13 cellular contexts compared by ENCODE assay signal in the genomic region with DNA sequence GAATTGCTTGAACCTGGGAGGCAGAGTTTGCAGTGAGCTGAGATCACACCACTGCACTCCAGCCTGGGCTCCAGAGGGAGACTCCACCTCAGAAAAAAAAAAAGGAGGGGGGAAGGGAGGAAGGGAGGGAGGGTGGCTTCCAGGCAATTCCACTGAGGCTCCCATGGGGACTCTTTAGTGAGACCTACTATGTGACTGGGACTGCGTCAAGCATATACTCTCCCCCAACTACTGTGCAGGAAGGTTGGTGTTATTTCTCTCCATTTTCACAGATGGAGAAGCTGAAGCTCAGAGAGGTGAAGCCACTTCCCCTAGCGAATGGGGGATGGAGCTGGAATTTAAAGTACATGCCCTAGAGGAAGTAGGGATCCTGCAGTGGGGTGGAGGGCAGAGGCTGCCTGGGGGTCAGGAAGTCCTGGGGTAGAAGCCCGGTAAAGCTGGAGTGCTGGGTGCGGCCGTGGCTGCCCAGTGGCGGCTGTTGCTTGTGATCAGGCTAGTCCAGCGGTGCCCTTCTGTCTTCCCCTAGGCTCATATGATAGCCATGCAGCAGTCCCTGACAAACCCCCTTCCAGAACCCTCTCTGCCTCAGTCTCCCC.
"Had no signal": no experiment of that assay in that cellular context is flagged by ENCODE, and none has a peak within 500 bp of the region (broad histone marks: within the 10 kb centered on the region; RNA-seq: fewer than 3 reads in every experiment).

No MANE protein-coding gene starts in this region.

- H3K36me3 Mint-ChIP-seq: activated naive CD4-positive, alpha-beta T cell treated with anti-CD3 and anti-CD28 coated beads, Interleukin-2, amount 10 ng/mL, durations not matched to agents 7 days and 5 days; stimulated activated naive B cell treated with anti-CD40 and anti-IgM and Interleukin-4, amounts not matched to agents 10 μg/mL and 1 μg/mL and 100 μg/mL, for 72 hours had no signal

- H3K36me3 ChIP-seq: left ventricle myocardium inferior, sigmoid colon, transverse colon had no signal

- H3K4me1 Mint-ChIP-seq: activated CD4-positive, alpha-beta T cell treated with anti-CD3 and anti-CD28 coated beads, Interleukin-2, amount 10 ng/mL, durations not matched to agents 7 days and 5 days; activated naive CD4-positive, alpha-beta T cell treated with anti-CD3 and anti-CD28 coated beads, Interleukin-2, amount 10 ng/mL, durations not matched to agents 7 days and 5 days; activated T-helper 17 cell treated with anti-CD3 and anti-CD28 coated beads, Interleukin-2, amount 50 U/mL, for 72 hours; stimulated activated naive B cell treated with anti-CD40 and anti-IgM and Interleukin-4, amounts not matched to agents 10 μg/mL and 1 μg/mL and 100 μg/mL, for 72 hours had no signal

- H3K4me1 ChIP-seq: sigmoid colon had no signal

- ATAC-seq: activated T-helper 17 cell treated with anti-CD3 and anti-CD28 coated beads, Interleukin-2, amount 50 U/mL, for 72 hours; stimulated activated naive B cell treated with anti-CD40 and anti-IgM and Interleukin-4, amounts not matched to agents 10 μg/mL and 1 μg/mL and 100 μg/mL, for 72 hours had no signal

- H3K4me3 ChIP-seq: left ventricle myocardium inferior, sigmoid colon, transverse colon had no signal

- DNase-seq: activated CD4-positive, alpha-beta T cell treated with anti-CD3 and anti-CD28 coated beads, Interleukin-2, amount 10 ng/mL, durations not matched to agents 7 days and 5 days; activated CD4-positive, CD25-positive, alpha-beta regulatory T cell; activated CD8-positive, alpha-beta memory T cell treated with anti-CD3 and anti-CD28 coated beads for 24 hours; activated naive CD4-positive, alpha-beta T cell treated with anti-CD3 and anti-CD28 coated beads, Interleukin-2, amount 10 ng/mL, durations not matched to agents 7 days and 5 days; foreskin melanocyte; islet precursor cell; left ventricle myocardium inferior; nephron progenitor cell; sigmoid colon; stimulated activated CD4-positive, alpha-beta T cell treated with anti-CD3 and anti-CD28 coated beads, Interleukin-2, amount 100 ng/mL, for 24 hours; stimulated activated naive B cell treated with anti-CD40 and anti-IgM and Interleukin-4, amounts not matched to agents 10 μg/mL and 1 μg/mL and 100 μg/mL, for 72 hours; transverse colon had no signal

- H3K27ac Mint-ChIP-seq: activated CD4-positive, alpha-beta T cell treated with anti-CD3 and anti-CD28 coated beads, Interleukin-2, amount 10 ng/mL, durations not matched to agents 7 days and 5 days; activated naive CD4-positive, alpha-beta T cell treated with anti-CD3 and anti-CD28 coated beads, Interleukin-2, amount 10 ng/mL, durations not matched to agents 7 days and 5 days; activated T-helper 17 cell treated with anti-CD3 and anti-CD28 coated beads, Interleukin-2, amount 50 U/mL, for 72 hours; nephron progenitor cell; stimulated activated naive B cell treated with anti-CD40 and anti-IgM and Interleukin-4, amounts not matched to agents 10 μg/mL and 1 μg/mL and 100 μg/mL, for 72 hours had no signal

- H3K9me3 Mint-ChIP-seq: activated CD4-positive, alpha-beta T cell treated with anti-CD3 and anti-CD28 coated beads, Interleukin-2, amount 10 ng/mL, durations not matched to agents 7 days and 5 days; activated naive CD4-positive, alpha-beta T cell treated with anti-CD3 and anti-CD28 coated beads, Interleukin-2, amount 10 ng/mL, durations not matched to agents 7 days and 5 days; activated T-helper 17 cell treated with anti-CD3 and anti-CD28 coated beads, Interleukin-2, amount 50 U/mL, for 72 hours; nephron progenitor cell; stimulated activated naive B cell treated with anti-CD40 and anti-IgM and Interleukin-4, amounts not matched to agents 10 μg/mL and 1 μg/mL and 100 μg/mL, for 72 hours had no signal

- H3K4me3 Mint-ChIP-seq: activated CD4-positive, alpha-beta T cell treated with anti-CD3 and anti-CD28 coated beads, Interleukin-2, amount 10 ng/mL, durations not matched to agents 7 days and 5 days; activated naive CD4-positive, alpha-beta T cell treated with anti-CD3 and anti-CD28 coated beads, Interleukin-2, amount 10 ng/mL, durations not matched to agents 7 days and 5 days; activated T-helper 17 cell treated with anti-CD3 and anti-CD28 coated beads, Interleukin-2, amount 50 U/mL, for 72 hours; nephron progenitor cell; stimulated activated naive B cell treated with anti-CD40 and anti-IgM and Interleukin-4, amounts not matched to agents 10 μg/mL and 1 μg/mL and 100 μg/mL, for 72 hours had no signal

- H3K27ac ChIP-seq: left ventricle myocardium inferior, sigmoid colon, transverse colon had no signal

- H3K9me3 ChIP-seq: left ventricle myocardium inferior, sigmoid colon, transverse colon had no signal
